9 cellular contexts compared by ENCODE assay signal in the genomic region with DNA sequence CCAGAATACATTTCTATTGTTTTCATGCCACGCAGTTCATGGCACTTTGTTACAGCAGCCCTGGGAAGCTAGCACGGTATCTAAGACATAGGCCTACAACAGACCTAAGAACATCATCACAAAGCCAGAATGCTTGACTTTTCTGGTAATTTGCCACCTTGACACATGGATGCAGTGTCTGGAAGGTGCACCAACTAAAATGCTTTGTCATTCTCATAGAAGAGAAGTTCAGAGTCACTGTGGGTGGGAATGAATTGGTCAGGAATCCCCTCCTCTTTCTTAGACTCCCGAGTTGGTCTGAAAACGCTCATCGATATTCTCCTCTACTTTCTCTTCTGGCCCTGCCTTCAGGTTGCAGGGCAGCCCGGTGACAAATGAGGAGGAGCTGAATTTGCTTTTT.
"Had no signal": no experiment of that assay in that cellular context is flagged by ENCODE, and none has a peak within 500 bp of the region (broad histone marks: within the 10 kb centered on the region; RNA-seq: fewer than 3 reads in every experiment).

No MANE protein-coding gene starts in this region.

- H3K4me3 ChIP-seq: GM23248, HAP-1 had no signal

- DNase-seq: GM23248, GOT3, H7, HFFc6 had no signal

- H3K27ac Mint-ChIP-seq: HFFc6, IgD-negative memory B cell had no signal

- H3K4me1 ChIP-seq: HAP-1 had no signal

- FAIRE-seq: HepG2 had no signal

- H2AFZ ChIP-seq: GM23248 had no signal

- H3K9me3 ChIP-seq: HAP-1 had no signal

- H3K4me3 Mint-ChIP-seq: HFFc6 had no signal

- H3K36me3 Mint-ChIP-seq: IgD-negative memory B cell had no signal

- H3K9ac ChIP-seq: GM23248 had no signal

- ATAC-seq: HCT116, HepG2 had no signal

- H3K4me1 Mint-ChIP-seq: IgD-negative memory B cell had no signal

- H3K27ac ChIP-seq: GM23248, HL-60 had no signal

- H3K36me3 ChIP-seq: HAP-1 had no signal
